1 cellular context compared by ENCODE assay signal in genomic region chr9:14314424-14314928, GRCh38.
TF ChIP-seq lines count a peak whose summit lies in the region.

No MANE protein-coding gene starts in this region.

TF ChIP-seq in HEK293, 187 proteins besides CTCF, POLR2A, EP300 and RAD21 (continued from another document and continues in another):
- no peak for TF ChIP-seq ZNF132 (tag by site-specific recombination; IDR thresholded peaks at IDR 0.05; ENCODE audit: borderline replicate concordance)
- TF ChIP-seq ZNF654 (tag by site-specific recombination; IDR thresholded peaks at IDR 0.05; ENCODE audit: low read depth), result no peak
- TF ChIP-seq ZNF513 (tag by site-specific recombination; IDR thresholded peaks at IDR 0.05), result peak; percentile 65
- TF ChIP-seq ZNF626 (tag by site-specific recombination; IDR thresholded peaks at IDR 0.05), result no peak
- no peak for TF ChIP-seq ZNF239 (tag by site-specific recombination; IDR thresholded peaks at IDR 0.05)
- no peak for TF ChIP-seq ZBTB49 (tag by site-specific recombination; IDR thresholded peaks at IDR 0.05; ENCODE audit: low read depth)
- TF ChIP-seq ZBTB44 (tag by site-specific recombination; IDR thresholded peaks at IDR 0.05), result no peak
- TF ChIP-seq ZBTB6 (tag by site-specific recombination; IDR thresholded peaks at IDR 0.05), result no peak
- TF ChIP-seq AEBP2 (tag by site-specific recombination; IDR thresholded peaks at IDR 0.05; ENCODE audit: borderline replicate concordance), result no peak
- no peak for TF ChIP-seq ZNF501 (tag by site-specific recombination; IDR thresholded peaks at IDR 0.05)
- TF ChIP-seq ZNF266 (tag by site-specific recombination; IDR thresholded peaks at IDR 0.05; ENCODE audit: low read depth), result no peak
- no peak for TF ChIP-seq ZNF18 (tag by site-specific recombination; IDR thresholded peaks at IDR 0.05)
- TF ChIP-seq ZSCAN23 (tag by site-specific recombination; IDR thresholded peaks at IDR 0.05), result no peak
- peak; percentile 73 for TF ChIP-seq ZSCAN4 (tag by site-specific recombination; IDR thresholded peaks at IDR 0.05)
- TF ChIP-seq ZSCAN30 (tag by site-specific recombination; IDR thresholded peaks at IDR 0.05), result no peak
- TF ChIP-seq KLF17 (tag by site-specific recombination; IDR thresholded peaks at IDR 0.05), result no peak
- TF ChIP-seq ZFP37 (tag by site-specific recombination; IDR thresholded peaks at IDR 0.05), result no peak
- 0 out of 2 replicates have a peak, but pooled peaks have one; percentile 12 for TF ChIP-seq WT1 (tag by site-specific recombination; IDR thresholded peaks at IDR 0.05)
- TF ChIP-seq ZNF26 (tag by site-specific recombination; IDR thresholded peaks at IDR 0.05), result no peak
- no peak for TF ChIP-seq ZNF433 (tag by site-specific recombination; IDR thresholded peaks at IDR 0.05; ENCODE audit: low read depth)
- TF ChIP-seq ZNF549 (tag by site-specific recombination; IDR thresholded peaks at IDR 0.05), result no peak
- no peak for TF ChIP-seq BCL11B (tag by site-specific recombination; IDR thresholded peaks at IDR 0.05; ENCODE audit: low read depth)
- TF ChIP-seq SP7 (tag by site-specific recombination; IDR thresholded peaks at IDR 0.05), result no peak
- TF ChIP-seq ZNF660 (tag by site-specific recombination; IDR thresholded peaks at IDR 0.05), result no peak
- no peak for TF ChIP-seq ZNF843 (tag by site-specific recombination; IDR thresholded peaks at IDR 0.05)
- TF ChIP-seq ZNF747 (tag by site-specific recombination; IDR thresholded peaks at IDR 0.05), result no peak
- no peak for TF ChIP-seq ZNF621 (tag by site-specific recombination; IDR thresholded peaks at IDR 0.05)
- no peak for TF ChIP-seq ZNF24 (tag by site-specific recombination; IDR thresholded peaks at IDR 0.05)
- TF ChIP-seq ZNF341 (tag by site-specific recombination; IDR thresholded peaks at IDR 0.05; ENCODE audit: low read depth), result peak; percentile 88
- peak; percentile 90 for TF ChIP-seq ZEB2 (tag by site-specific recombination; IDR thresholded peaks at IDR 0.05)
- TF ChIP-seq ZBTB8A (tag by site-specific recombination; IDR thresholded peaks at IDR 0.05), result no peak
- no peak for TF ChIP-seq ZNF530 (tag by site-specific recombination; IDR thresholded peaks at IDR 0.05; ENCODE audit: low read depth)
- TF ChIP-seq ZNF140 (tag by site-specific recombination; IDR thresholded peaks at IDR 0.05), result no peak
- TF ChIP-seq PATZ1 (tag by site-specific recombination; IDR thresholded peaks at IDR 0.05), result peak; percentile 87
- TF ChIP-seq ZFP69B (tag by site-specific recombination; IDR thresholded peaks at IDR 0.05), result peak; percentile 50; the same call in 1 of the 2 replicates
- TF ChIP-seq ZNF280C (tag by site-specific recombination; IDR thresholded peaks at IDR 0.05), result no peak
- no peak for TF ChIP-seq GLI4 (tag by site-specific recombination; IDR thresholded peaks at IDR 0.05)
- TF ChIP-seq HIC1 (tag by site-specific recombination; IDR thresholded peaks at IDR 0.05), result no peak
- TF ChIP-seq KLF10 (tag by site-specific recombination; IDR thresholded peaks at IDR 0.05), result peak; percentile 74; the same call in 1 of the 2 replicates
- no peak for TF ChIP-seq ZNF571 (tag by site-specific recombination; IDR thresholded peaks at IDR 0.05)
- TF ChIP-seq EGR2 (tag by site-specific recombination; IDR thresholded peaks at IDR 0.05; ENCODE audit: low read depth), result peak; percentile 61; the same call in 1 of the 2 replicates
